ENCODE assay signal across 8 cellular contexts in genomic region chr2:10278029-10278762, GRCh38. TPM values are rescaled to one million over a fixed set of nuclear protein-coding genes. Genes with fewer than 3 reads are reported as not detected.
A peak's percentile ranks its signal among the peaks of the same experiment; 100 is the strongest.
DNase-seq lines count a peak whose midpoint lies in the region; ATAC-seq and TF ChIP-seq lines count a peak whose summit lies in the region.

No MANE protein-coding gene starts in this region.

- H3K36me3 ChIP-seq in mammary epithelial cell (ENCODE audit: insufficient read depth, low read length) (no peaks in the 10 kb centered on the region), mesendoderm (ENCODE audit: control insufficient read depth, insufficient read depth, low read length) (no peaks in the 10 kb centered on the region)

- no peak for ATAC-seq in GM21390 (IDR thresholded peaks at IDR 0.05; ENCODE audit: unreplicated experiment)

- H3K27me3 ChIP-seq in mammary epithelial cell (ENCODE audit: insufficient read depth, low read length) (no peaks in the 10 kb centered on the region), mesendoderm (ENCODE audit: insufficient read depth, low read length, poor library complexity) (no peaks in the 10 kb centered on the region)

- H3K79me2 ChIP-seq in mammary epithelial cell (ENCODE audit: insufficient read depth, low read length) (no peaks in the 10 kb centered on the region), mesendoderm (ENCODE audit: control insufficient read depth, insufficient read depth, low read length) (no peaks in the 10 kb centered on the region)

- CTCF ChIA-PET in mammary epithelial cell (lab: Charles Lee; ENCODE audit: low non-redundant PET), result interaction anchor here (0.8 kb wide), 1 partner anchor 38 kb away, joined by 4 read pairs; no protein-coding TSS in a partner anchor

- no peak overlapping the region for H2AK5ac ChIP-seq in mesendoderm (ENCODE audit: low read length)

- no peak for TF ChIP-seq CTCF in mammary epithelial cell (conservative IDR thresholded peaks at IDR 0.05 in 1 of 2, IDR thresholded peaks at IDR 0.05 in 1 of 2; ENCODE audit: extremely low read depth in 1 of 2, insufficient read depth in 1 of 2, low read depth in 1 of 2, low read length in 2 of 2)

- DNase-seq in AG08396 (ENCODE audit: low spot score), result peak; percentile 61
- DNase-seq in M059J (ENCODE audit: low read depth), result peak; percentile 97
- DNase-seq in mammary epithelial cell, result peak; percentile 38
- DNase-seq in myocyte (ENCODE audit: low read depth), result peak; percentile 97
- DNase-seq in DMS79 (lab: John Stamatoyannopoulos, UW), result no peak
- no peak for DNase-seq in SHP77 treated with DMSO at 0.1 percent for 48 hours (lab: John Stamatoyannopoulos, UW)
- no peak for DNase-seq in mesendoderm

- intact Hi-C loops in mammary epithelial cell (cut with micrococcal nuclease), result no loop called here

- H3K18ac ChIP-seq in mesendoderm (ENCODE audit: low read length), result no peak overlapping the region

- no peak overlapping the region for H3K23ac ChIP-seq in mesendoderm (ENCODE audit: low read length)

- WGBS in mammary epithelial cell (ENCODE audit: low coverage, missing lambda C conversion rate), result 63% methylated on average over 10 of the region's 19 CpGs
- WGBS in mesendoderm (ENCODE audit: extremely low coverage, insufficient coverage, low lambda C conversion rate), result no CpG with 5 or more reads among the region's 19 CpGs

- H3K4me2 ChIP-seq in mammary epithelial cell (ENCODE audit: insufficient read depth, low read depth, low read length), result no peak overlapping the region
- H3K4me2 ChIP-seq in mesendoderm (ENCODE audit: low read length), result no peak overlapping the region

- H3K9ac ChIP-seq in mammary epithelial cell (ENCODE audit: insufficient read depth, low read length) (no peak overlapping the region), mesendoderm (ENCODE audit: low read length) (no peak overlapping the region)

- H3K4me3 ChIP-seq in mammary epithelial cell (replicated peaks in 1 of 3; ENCODE audit: insufficient read depth in 1 of 3, low read depth in 2 of 3, low read length in 3 of 3), result no peak overlapping the region
- H3K4me3 ChIP-seq in mesendoderm (ENCODE audit: low read length), result no peak overlapping the region

- H3K9me3 ChIP-seq in mammary epithelial cell (replicated peaks; ENCODE audit: insufficient read depth, low read length), result no peaks in the 10 kb centered on the region

- peaks cover 14% of the 10 kb centered on the region for H3K4me1 ChIP-seq in mammary epithelial cell (ENCODE audit: insufficient read depth, low read length)
- no peaks in the 10 kb centered on the region for H3K4me1 ChIP-seq in mesendoderm (ENCODE audit: control insufficient read depth, low read depth, low read length)

- dilution Hi-C loops in mammary epithelial cell (cut with HindIII; ENCODE audit: low sequenced_read_pairs), result no loop called here

- peak overlapping the region; percentile 59 for H2AFZ ChIP-seq in mammary epithelial cell (ENCODE audit: low read depth, low read length)

- H4K8ac ChIP-seq in mesendoderm (ENCODE audit: low read depth, low read length), result no peak overlapping the region

- H2BK120ac ChIP-seq in mesendoderm (ENCODE audit: low read depth, low read length), result no peak overlapping the region

- no peak overlapping the region for H3K56ac ChIP-seq in mesendoderm (ENCODE audit: low read length)

- H3K27ac ChIP-seq in mammary epithelial cell (ENCODE audit: insufficient read depth, low read depth, low read length), result no peak overlapping the region
- no peak overlapping the region for H3K27ac ChIP-seq in mesendoderm (ENCODE audit: low read depth, low read length)

- in situ Hi-C loops in mammary epithelial cell (cut with MboI; ENCODE audit: low sequenced_read_pairs in 2 of 2), result no loop called here

- no TSS peak for BruUV-seq in mammary epithelial cell (replicated peaks; lab: Mats Ljungman, UMichigan)

- H2BK15ac ChIP-seq in mesendoderm (replicated peaks; ENCODE audit: low read depth), result no peak overlapping the region

- H2BK5ac ChIP-seq in mesendoderm (ENCODE audit: low read length), result no peak overlapping the region

- no peak overlapping the region for H4K5ac ChIP-seq in mesendoderm (ENCODE audit: low read length)

- H3K79me1 ChIP-seq in mesendoderm (ENCODE audit: low read length), result no peaks in the 10 kb centered on the region

- H4K20me1 ChIP-seq in mammary epithelial cell (ENCODE audit: insufficient read depth, low read length), result no peaks in the 10 kb centered on the region

- H3K4ac ChIP-seq in mesendoderm (ENCODE audit: low read depth, low read length), result no peak overlapping the region

RNA-seq across cellular contexts. Expression of gene HPCAL1, which starts 24.5 kb away (rescaled TPM):
- 250 and 267 TPM in 2 replicates for total RNA-seq in M059J (2014; rRNA removed; shearing (Covaris generic))
- total RNA-seq in mammary epithelial cell (10 to 100 TPM; 26.3 to 82.8 TPM), myocyte (91.6 and 102 TPM in 2 replicates)
- 75.1 TPM for polyA plus RNA-seq in mammary epithelial cell
- polyA minus RNA-seq in mammary epithelial cell, result 56.5 TPM
- polyA plus RNA-seq in myocyte (2012), result 53.4 TPM
- 9.2 TPM for polyA plus RNA-seq in mesendoderm (2013, experiment 1 of 2)
- polyA plus RNA-seq in mesendoderm (2013, experiment 2 of 2), result 8.8 TPM

Comparison
In these comparisons a context has a peak if more than half of its experiments do, and no peak if none do; other contexts are left out.
1. DNase-seq: peak in AG08396 (single experiment), M059J (single experiment), mammary epithelial cell (single experiment) and myocyte (single experiment); none in DMS79 (single experiment), SHP77 treated with DMSO at 0.1 percent for 48 hours (single experiment) and mesendoderm (single experiment).